ENCODE assay signal across 1 cellular context in genomic region chr9:137253717-137254623, GRCh38.
TF ChIP-seq lines count a peak whose summit lies in the region.

No MANE protein-coding gene starts in this region.

TF ChIP-seq in endothelial cell of umbilical vein, 7 proteins besides CTCF, POLR2A, EP300 and RAD21:
- TF ChIP-seq FOS (IDR thresholded peaks at IDR 0.05; ENCODE audit: borderline replicate concordance, insufficient read depth, low read length) (no peak), POLR2AphosphoS5 (IDR thresholded peaks at IDR 0.05; ENCODE audit: insufficient read depth, low read depth, low read length) (no peak), EZH2 (IDR thresholded peaks at IDR 0.05; ENCODE audit: borderline replicate concordance, low read depth, low read length, severe bottlenecking) (no peak), JUN (IDR thresholded peaks at IDR 0.05; ENCODE audit: borderline replicate concordance, insufficient read depth, insufficient read length, low read depth) (no peak), MYC (IDR thresholded peaks at IDR 0.05; ENCODE audit: low read depth, low read length) (no peak), GATA2 (IDR thresholded peaks at IDR 0.05; ENCODE audit: insufficient read depth, insufficient read length, low read depth, low read length) (no peak)
- TF ChIP-seq, protein P1, sequence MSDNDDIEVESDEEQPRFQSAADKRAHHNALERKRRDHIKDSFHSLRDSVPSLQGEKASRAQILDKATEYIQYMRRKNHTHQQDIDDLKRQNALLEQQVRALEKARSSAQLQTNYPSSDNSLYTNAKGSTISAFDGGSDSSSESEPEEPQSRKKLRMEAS (IDR thresholded peaks at IDR 0.05; ENCODE audit: insufficient read depth, insufficient read length) = no peak
